In the genomic region with DNA sequence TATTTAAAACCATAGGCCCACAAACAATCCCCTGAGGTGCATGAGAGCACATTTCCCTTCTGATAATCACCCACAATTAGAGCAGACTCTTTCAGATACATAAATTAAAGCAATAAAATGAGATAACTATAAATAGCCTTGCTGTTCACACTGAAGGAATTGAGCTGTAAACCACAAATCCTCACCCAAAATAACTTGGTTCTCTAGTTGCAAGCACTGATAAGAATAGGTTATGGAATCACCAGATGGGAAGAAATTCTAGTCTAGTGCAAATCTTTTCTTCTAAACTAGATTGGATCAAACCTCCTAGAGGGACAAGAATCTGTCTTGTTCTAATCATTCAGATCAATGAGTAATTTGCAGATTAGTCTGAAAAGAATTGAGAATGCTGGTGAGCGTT, we compare ENCODE assay signal across 1 cellular context.
TF ChIP-seq lines count a peak whose summit lies in the region.

No MANE protein-coding gene starts in this region.

TF ChIP-seq in SK-N-SH, 30 proteins besides CTCF, POLR2A, EP300 and RAD21 (continued from another document):
- no peak for TF ChIP-seq USF2 (IDR thresholded peaks at IDR 0.05; ENCODE audit: borderline replicate concordance, low read depth, low read length)
- TF ChIP-seq SMC3 (IDR thresholded peaks at IDR 0.05; ENCODE audit: low read depth, low read length), result no peak
- TF ChIP-seq RFX5 (IDR thresholded peaks at IDR 0.05; ENCODE audit: low read length), result no peak
- TF ChIP-seq NRF1 (IDR thresholded peaks at IDR 0.05; ENCODE audit: low read depth, low read length), result no peak
- no peak for TF ChIP-seq EZH2phosphoT487 (IDR thresholded peaks at IDR 0.05; ENCODE audit: borderline replicate concordance, low read depth)
- TF ChIP-seq FOXM1 (IDR thresholded peaks at IDR 0.05; ENCODE audit: low read depth), result no peak
- TF ChIP-seq SIN3A (IDR thresholded peaks at IDR 0.05; ENCODE audit: borderline replicate concordance, low read depth, low read length), result no peak
- no peak for TF ChIP-seq POLR2AphosphoS5 (IDR thresholded peaks at IDR 0.05; ENCODE audit: low read depth, low read length)
